In the genomic region with DNA sequence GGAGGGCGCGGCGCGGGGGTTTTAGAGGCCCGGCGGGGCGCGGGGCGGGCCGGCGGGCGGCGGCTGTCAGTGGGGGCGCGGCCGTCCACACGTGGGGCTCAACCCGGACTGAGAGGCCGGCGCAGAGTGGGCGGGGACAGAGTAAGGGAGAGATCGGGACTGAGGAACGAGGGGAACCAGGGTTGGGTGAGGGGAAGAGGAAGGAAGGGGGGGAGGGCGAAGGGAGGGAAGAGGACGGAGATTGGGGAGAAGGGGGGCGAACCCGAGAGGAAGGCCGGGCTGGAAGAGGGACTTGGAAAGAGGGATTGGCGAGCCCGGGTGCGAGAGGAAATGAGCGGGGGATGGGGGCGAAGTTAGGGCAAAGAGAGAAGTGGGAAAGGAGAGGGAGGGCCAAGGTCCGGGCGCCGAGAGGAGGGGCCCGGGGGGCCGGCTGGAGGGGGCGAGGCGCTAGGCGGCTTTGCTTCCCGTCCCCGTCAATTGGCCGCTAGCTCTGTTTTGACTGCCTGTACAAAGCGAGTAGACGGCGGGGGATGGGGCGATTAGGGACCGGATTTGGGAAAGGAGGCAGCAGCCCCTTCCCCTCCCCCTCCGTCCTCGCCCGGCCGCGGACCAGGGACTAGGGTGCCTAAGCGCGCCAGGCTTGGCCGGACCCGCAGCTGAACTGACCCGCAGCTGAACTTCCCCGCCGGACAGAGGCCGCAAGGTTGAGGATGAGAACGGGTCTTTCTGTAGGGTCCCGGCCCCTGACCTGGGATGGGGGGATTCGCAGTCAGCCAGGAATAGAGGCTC, we compare ENCODE assay signal across 1 cellular context.
TF ChIP-seq lines count a peak whose summit lies in the region.

No MANE protein-coding gene starts in this region.

TF ChIP-seq in SK-N-SH, 30 proteins besides CTCF, POLR2A, EP300 and RAD21 (continued from another document):
- TF ChIP-seq, protein P1, sequence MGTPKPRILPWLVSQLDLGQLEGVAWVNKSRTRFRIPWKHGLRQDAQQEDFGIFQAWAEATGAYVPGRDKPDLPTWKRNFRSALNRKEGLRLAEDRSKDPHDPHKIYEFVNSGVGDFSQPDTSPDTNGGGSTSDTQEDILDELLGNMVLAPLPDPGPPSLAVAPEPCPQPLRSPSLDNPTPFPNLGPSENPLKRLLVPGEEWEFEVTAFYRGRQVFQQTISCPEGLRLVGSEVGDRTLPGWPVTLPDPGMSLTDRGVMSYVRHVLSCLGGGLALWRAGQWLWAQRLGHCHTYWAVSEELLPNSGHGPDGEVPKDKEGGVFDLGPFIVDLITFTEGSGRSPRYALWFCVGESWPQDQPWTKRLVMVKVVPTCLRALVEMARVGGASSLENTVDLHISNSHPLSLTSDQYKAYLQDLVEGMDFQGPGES (IDR thresholded peaks at IDR 0.05; ENCODE audit: low read depth, low read length), result no peak
- TF ChIP-seq TAF1 (IDR thresholded peaks at IDR 0.05; ENCODE audit: borderline replicate concordance, low read depth, low read length) (no peak), RCOR1 (IDR thresholded peaks at IDR 0.05; ENCODE audit: low read length) (no peak), RXRA (IDR thresholded peaks at IDR 0.05; ENCODE audit: borderline replicate concordance, low read depth) (no peak), FOSL2 (IDR thresholded peaks at IDR 0.05; ENCODE audit: borderline replicate concordance, low read depth) (no peak), SIN3A (IDR thresholded peaks at IDR 0.05; ENCODE audit: borderline replicate concordance, low read depth, low read length) (no peak), POLR2AphosphoS5 (IDR thresholded peaks at IDR 0.05; ENCODE audit: low read depth, low read length) (no peak), TEAD4 (IDR thresholded peaks at IDR 0.05; ENCODE audit: borderline replicate concordance, insufficient read depth) (no peak), RFX5 (IDR thresholded peaks at IDR 0.05; ENCODE audit: low read length) (no peak), ELF1 (IDR thresholded peaks at IDR 0.05) (no peak), CHD2 (IDR thresholded peaks at IDR 0.05; ENCODE audit: low read length, partially characterized antibody) (no peak), FOXM1 (IDR thresholded peaks at IDR 0.05; ENCODE audit: low read depth) (no peak), MEF2A (IDR thresholded peaks at IDR 0.05; ENCODE audit: borderline replicate concordance, low read depth) (no peak)
- TF ChIP-seq, protein P2, sequence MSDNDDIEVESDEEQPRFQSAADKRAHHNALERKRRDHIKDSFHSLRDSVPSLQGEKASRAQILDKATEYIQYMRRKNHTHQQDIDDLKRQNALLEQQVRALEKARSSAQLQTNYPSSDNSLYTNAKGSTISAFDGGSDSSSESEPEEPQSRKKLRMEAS (IDR thresholded peaks at IDR 0.05; ENCODE audit: low read depth), result no peak
- TF ChIP-seq, protein P3, sequence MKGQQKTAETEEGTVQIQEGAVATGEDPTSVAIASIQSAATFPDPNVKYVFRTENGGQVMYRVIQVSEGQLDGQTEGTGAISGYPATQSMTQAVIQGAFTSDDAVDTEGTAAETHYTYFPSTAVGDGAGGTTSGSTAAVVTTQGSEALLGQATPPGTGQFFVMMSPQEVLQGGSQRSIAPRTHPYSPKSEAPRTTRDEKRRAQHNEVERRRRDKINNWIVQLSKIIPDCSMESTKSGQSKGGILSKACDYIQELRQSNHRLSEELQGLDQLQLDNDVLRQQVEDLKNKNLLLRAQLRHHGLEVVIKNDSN (IDR thresholded peaks at IDR 0.05; ENCODE audit: borderline replicate concordance, low read depth), result no peak
